In genomic region chr1:198656500-198656932, GRCh38 we compare ENCODE assay signal across 9 cellular contexts. TPM values are rescaled to one million over a fixed set of nuclear protein-coding genes. Genes with fewer than 3 reads are reported as not detected.
DNase-seq lines count a peak whose midpoint lies in the region; ATAC-seq and TF ChIP-seq lines count a peak whose summit lies in the region.
"Had no signal": no experiment of that assay in that cellular context is flagged by ENCODE, and none has a peak within 500 bp of the region (broad histone marks: within the 10 kb centered on the region; RNA-seq: fewer than 3 reads in every experiment).

No MANE protein-coding gene starts in this region.

- DNase-seq in DND-41 (peak; percentile 82), epithelial cell of esophagus (ENCODE audit: low read depth) (peak; percentile 13), vagina (ENCODE audit: extremely low spot score in 2 of 2) (no peak)
- DNase-seq in activated CD4-positive, alpha-beta T cell treated with anti-CD3 and anti-CD28 coated beads for 1 hour, result peak; percentile 71
- DNase-seq in stimulated activated CD4-positive, alpha-beta T cell treated with anti-CD3 and anti-CD28 coated beads, TNF-alpha, amount 100 ng/mL, for 4 hours (ENCODE audit: low read depth in 3 of 3), result peak in 2 of 3 experiments; percentile 63 to 78

- TF ChIP-seq CTCF in DND-41 (IDR thresholded peaks at IDR 0.05; ENCODE audit: borderline replicate concordance, extremely low read depth, low read length, poor library complexity, severe bottlenecking) (no peak), epithelial cell of esophagus (IDR thresholded peaks at IDR 0.05; ENCODE audit: insufficient read depth, low read depth, low read length, missing control alignments) (no peak), vagina (IDR thresholded peaks at IDR 0.05) (no peak)

- no peak for TF ChIP-seq POLR2A in vagina (IDR thresholded peaks at IDR 0.05)

- H3K36me3 ChIP-seq in DND-41 (ENCODE audit: insufficient read depth, low read length) (no peaks in the 10 kb centered on the region), vagina (no peaks in the 10 kb centered on the region)
- H3K36me3 ChIP-seq: cardiac muscle cell had no signal

- H3K9me3 ChIP-seq in DND-41 (ENCODE audit: insufficient read depth, low read length, severe bottlenecking) (no peaks in the 10 kb centered on the region), vagina (no peaks in the 10 kb centered on the region)

- no peaks in the 10 kb centered on the region for H4K20me1 ChIP-seq in DND-41 (ENCODE audit: insufficient read depth, low read length)

- intact Hi-C loops in vagina (cut with DNase I), result no loop called here

- ATAC-seq in DND-41 (ENCODE audit: insufficient read depth, low read depth) (peak; percentile 90), HG03175 (IDR thresholded peaks at IDR 0.05; ENCODE audit: unreplicated experiment) (peak; percentile 27), GM21528 (IDR thresholded peaks at IDR 0.05; ENCODE audit: low FRiP score, unreplicated experiment) (no peak), HG02970 (IDR thresholded peaks at IDR 0.05; ENCODE audit: low FRiP score, unreplicated experiment) (no peak)

- peak overlapping the region; percentile 63 for H3K4me2 ChIP-seq in DND-41 (ENCODE audit: insufficient read depth, low read length)

- H3K4me1 ChIP-seq in DND-41 (ENCODE audit: insufficient read depth, low read length) (peaks cover 83% of the 10 kb centered on the region), vagina (peaks cover 21% of the 10 kb centered on the region)

- peak overlapping the region; percentile 90 for H3K27ac ChIP-seq in DND-41 (ENCODE audit: low read length)
- no peak overlapping the region for H3K27ac ChIP-seq in vagina
- H3K27ac ChIP-seq: cardiac muscle cell had no signal

- H3K79me2 ChIP-seq in DND-41 (ENCODE audit: insufficient read depth, low read length), result peaks cover 76% of the 10 kb centered on the region

- H3K9ac ChIP-seq in DND-41 (ENCODE audit: low read depth, low read length), result peak overlapping the region; percentile 56

- peak overlapping the region; percentile 63 for H2AFZ ChIP-seq in DND-41 (ENCODE audit: low read depth, low read length)

- H3K27me3 ChIP-seq in DND-41 (ENCODE audit: insufficient read depth, low read length, poor library complexity) (no peaks in the 10 kb centered on the region), vagina (no peaks in the 10 kb centered on the region)
- H3K27me3 ChIP-seq: cardiac muscle cell had no signal

- H3K4me3 ChIP-seq in DND-41 (ENCODE audit: low read depth in 1 of 2, low read length in 2 of 2), result peak overlapping the region in 1 of 2 experiments; percentile 53; a peak in 2 of 4 replicates
- H3K4me3 ChIP-seq in epithelial cell of esophagus (ENCODE audit: low read length), result no peak overlapping the region
- no peak overlapping the region for H3K4me3 ChIP-seq in vagina
- H3K4me3 ChIP-seq: cardiac muscle cell had no signal

RNA-seq across cellular contexts. Expression of gene PTPRC, which starts 17.7 kb away (rescaled TPM):
- 33.4 TPM for total RNA-seq in vagina
- total RNA-seq: cardiac muscle cell had no signal

Comparison
In these comparisons a context has a peak if more than half of its experiments do, and no peak if none do; other contexts are left out.
1. ATAC-seq: peak in DND-41 (single experiment) and HG03175 (single experiment); none in GM21528 (single experiment) and HG02970 (single experiment).
2. DNase-seq: peak in DND-41 (single experiment), activated CD4-positive, alpha-beta T cell treated with anti-CD3 and anti-CD28 coated beads for 1 hour (single experiment), epithelial cell of esophagus (single experiment) and stimulated activated CD4-positive, alpha-beta T cell treated with anti-CD3 and anti-CD28 coated beads, TNF-alpha, amount 100 ng/mL, for 4 hours (2 of 3); none in vagina (0 of 2).